21 cellular contexts compared by ENCODE assay signal in genomic region chr16:28098959-28099945, GRCh38. TPM values are rescaled to one million over a fixed set of nuclear protein-coding genes. Genes with fewer than 3 reads are reported as not detected.
DNase-seq lines count a peak whose midpoint lies in the region; ATAC-seq and TF ChIP-seq lines count a peak whose summit lies in the region.
"Had no signal": no experiment of that assay in that cellular context is flagged by ENCODE, and none has a peak within 500 bp of the region (broad histone marks: within the 10 kb centered on the region; RNA-seq: fewer than 3 reads in every experiment).

No MANE protein-coding gene starts in this region.

- H3K36me3 Mint-ChIP-seq in activated naive CD8-positive, alpha-beta T cell treated with anti-CD3 and anti-CD28 coated beads, Interleukin-2, amount 10 ng/mL, durations not matched to agents 7 days and 5 days = peaks cover 25% of the 10 kb centered on the region
- peaks cover 51% of the 10 kb centered on the region for H3K36me3 Mint-ChIP-seq in activated naive CD8-positive, alpha-beta T cell treated with anti-CD3 and anti-CD28 coated beads, Interleukin-2, amount 50 U/mL, for 24 hours (ENCODE audit: low read depth)
- H3K36me3 Mint-ChIP-seq in chondrocyte (ENCODE audit: low read depth) = peaks cover 43% of the 10 kb centered on the region

- H3K4me3 ChIP-seq in mucosa of descending colon (no peak overlapping the region), suprapubic skin (no peak overlapping the region)
- H3K4me3 ChIP-seq: BLaER1 treated with 17β-estradiol and CSF1 and Interleukin-3, amounts not matched to agents 10 nM and 100 nM; heart left ventricle; right atrium auricular region; SK-N-MC had no signal

- WGBS in suprapubic skin = 90% methylated on average over 20 of the region's 20 CpGs

- no peak overlapping the region for H3K4me3 Mint-ChIP-seq in activated naive CD8-positive, alpha-beta T cell treated with anti-CD3 and anti-CD28 coated beads, Interleukin-2, amount 10 ng/mL, durations not matched to agents 7 days and 5 days
- H3K4me3 Mint-ChIP-seq in activated naive CD8-positive, alpha-beta T cell treated with anti-CD3 and anti-CD28 coated beads, Interleukin-2, amount 50 U/mL, for 24 hours = no peak overlapping the region
- H3K4me3 Mint-ChIP-seq in chondrocyte (ENCODE audit: unreplicated experiment) = no peak overlapping the region
- H3K4me3 Mint-ChIP-seq: activated CD4-positive, alpha-beta T cell treated with anti-CD3 and anti-CD28 coated beads, Interleukin-2, amount 10 ng/mL, durations not matched to agents 7 days and 5 days had no signal

- peaks cover 2% of the 10 kb centered on the region for H3K4me1 Mint-ChIP-seq in activated naive CD8-positive, alpha-beta T cell treated with anti-CD3 and anti-CD28 coated beads, Interleukin-2, amount 10 ng/mL, durations not matched to agents 7 days and 5 days
- H3K4me1 Mint-ChIP-seq in activated naive CD8-positive, alpha-beta T cell treated with anti-CD3 and anti-CD28 coated beads, Interleukin-2, amount 50 U/mL, for 24 hours = no peaks in the 10 kb centered on the region
- H3K4me1 Mint-ChIP-seq in chondrocyte (ENCODE audit: low read depth) = no peaks in the 10 kb centered on the region
- H3K4me1 Mint-ChIP-seq: activated CD4-positive, alpha-beta T cell treated with anti-CD3 and anti-CD28 coated beads, Interleukin-2, amount 10 ng/mL, durations not matched to agents 7 days and 5 days had no signal

- H3K27me3 Mint-ChIP-seq in activated naive CD8-positive, alpha-beta T cell treated with anti-CD3 and anti-CD28 coated beads, Interleukin-2, amount 10 ng/mL, durations not matched to agents 7 days and 5 days = no peaks in the 10 kb centered on the region
- H3K27me3 Mint-ChIP-seq in activated naive CD8-positive, alpha-beta T cell treated with anti-CD3 and anti-CD28 coated beads, Interleukin-2, amount 50 U/mL, for 24 hours = no peaks in the 10 kb centered on the region
- H3K27me3 Mint-ChIP-seq in chondrocyte (ENCODE audit: low read depth) = no peaks in the 10 kb centered on the region
- H3K27me3 Mint-ChIP-seq: activated CD4-positive, alpha-beta T cell treated with anti-CD3 and anti-CD28 coated beads, Interleukin-2, amount 10 ng/mL, durations not matched to agents 7 days and 5 days had no signal

- H3K4me1 ChIP-seq in mucosa of descending colon (ENCODE audit: low read depth) (no peaks in the 10 kb centered on the region), suprapubic skin (no peaks in the 10 kb centered on the region)
- H3K4me1 ChIP-seq: BLaER1 treated with 17β-estradiol and CSF1 and Interleukin-3, amounts not matched to agents 10 nM and 100 nM; heart left ventricle; right atrium auricular region had no signal

- H3K27ac Mint-ChIP-seq in activated naive CD8-positive, alpha-beta T cell treated with anti-CD3 and anti-CD28 coated beads, Interleukin-2, amount 10 ng/mL, durations not matched to agents 7 days and 5 days = no peak overlapping the region
- no peak overlapping the region for H3K27ac Mint-ChIP-seq in activated naive CD8-positive, alpha-beta T cell treated with anti-CD3 and anti-CD28 coated beads, Interleukin-2, amount 50 U/mL, for 24 hours
- no peak overlapping the region for H3K27ac Mint-ChIP-seq in chondrocyte (ENCODE audit: unreplicated experiment)

- intact Hi-C loops in mucosa of descending colon (cut with DNase I, micrococcal nuclease) = no loop called here

- TF ChIP-seq POLR2A in suprapubic skin (IDR thresholded peaks at IDR 0.05) = no peak

- no peaks in the 10 kb centered on the region for H3K9me3 Mint-ChIP-seq in activated naive CD8-positive, alpha-beta T cell treated with anti-CD3 and anti-CD28 coated beads, Interleukin-2, amount 10 ng/mL, durations not matched to agents 7 days and 5 days
- no peaks in the 10 kb centered on the region for H3K9me3 Mint-ChIP-seq in activated naive CD8-positive, alpha-beta T cell treated with anti-CD3 and anti-CD28 coated beads, Interleukin-2, amount 50 U/mL, for 24 hours
- no peaks in the 10 kb centered on the region for H3K9me3 Mint-ChIP-seq in chondrocyte (ENCODE audit: low read depth)
- H3K9me3 Mint-ChIP-seq: activated CD4-positive, alpha-beta T cell treated with anti-CD3 and anti-CD28 coated beads, Interleukin-2, amount 10 ng/mL, durations not matched to agents 7 days and 5 days had no signal

- POLR2A ChIA-PET in activated naive CD8-positive, alpha-beta T cell treated with anti-CD3 and anti-CD28 coated beads, Interleukin-2, amount 10 ng/mL, durations not matched to agents 7 days and 5 days (lab: Charles Lee) = no interaction called here

- H3K36me3 ChIP-seq in mucosa of descending colon (ENCODE audit: low read depth) (peaks cover 17% of the 10 kb centered on the region), suprapubic skin (peaks cover 80% of the 10 kb centered on the region)

- no peak for ATAC-seq in activated naive CD8-positive, alpha-beta T cell treated with anti-CD3 and anti-CD28 coated beads, Interleukin-2, amount 10 ng/mL, durations not matched to agents 7 days and 5 days (ENCODE audit: low read depth)
- ATAC-seq in activated naive CD8-positive, alpha-beta T cell treated with anti-CD3 and anti-CD28 coated beads, Interleukin-2, amount 50 U/mL, for 24 hours = no peak
- ATAC-seq in mucosa of descending colon (peak; percentile 15), GM18511 (IDR thresholded peaks at IDR 0.05; ENCODE audit: unreplicated experiment) (no peak)

- no peaks in the 10 kb centered on the region for H3K27me3 ChIP-seq in suprapubic skin
- H3K27me3 ChIP-seq: BLaER1 treated with 17β-estradiol and CSF1 and Interleukin-3, amounts not matched to agents 10 nM and 100 nM; heart left ventricle; right atrium auricular region had no signal

- no peak for TF ChIP-seq EP300 in suprapubic skin (IDR thresholded peaks at IDR 0.05)

- DNase-seq in activated naive CD8-positive, alpha-beta T cell treated with anti-CD3 and anti-CD28 coated beads, Interleukin-2, amount 10 ng/mL, durations not matched to agents 7 days and 5 days = peak; percentile 23
- DNase-seq in activated naive CD8-positive, alpha-beta T cell treated with anti-CD3 and anti-CD28 coated beads, Interleukin-2, amount 50 U/mL, for 24 hours = no peak
- peak; percentile 84 for DNase-seq in chondrocyte (ENCODE audit: low spot score)
- peak in 2 of 3 donors; percentile 11 to 36 for DNase-seq in mucosa of descending colon
- peak; percentile 43 to 56 for DNase-seq in suprapubic skin (ENCODE audit: low spot score in 2 of 2)
- no peak for DNase-seq in DMS79 treated with DMSO at 0.1 percent for 48 hours (lab: John Stamatoyannopoulos, UW)
- DNase-seq in SIG-M5 treated with dmso at 0.1 percent for 504 hours (lab: John Stamatoyannopoulos, UW; ENCODE audit: unreplicated experiment) = no peak
- DNase-seq: activated CD4-positive, alpha-beta T cell treated with anti-CD3 and anti-CD28 coated beads, Interleukin-2, amount 10 ng/mL, durations not matched to agents 7 days and 5 days; dermis blood vessel endothelial cell; MV-4-11; NCI-H1694; RPMI8226; stimulated activated CD4-positive, alpha-beta T cell treated with anti-CD3 and anti-CD28 coated beads, Interleukin-15, amount 100 ng/mL, for 24 hours had no signal

- TF ChIP-seq CTCF in chondrocyte (IDR thresholded peaks at IDR 0.05) (no peak), mucosa of descending colon (IDR thresholded peaks at IDR 0.05) (no peak), suprapubic skin (IDR thresholded peaks at IDR 0.05) (no peak)

- H3K27ac ChIP-seq in suprapubic skin = no peak overlapping the region
- H3K27ac ChIP-seq: BLaER1 treated with 17β-estradiol and CSF1 and Interleukin-3, amounts not matched to agents 10 nM and 100 nM; heart left ventricle; KMS-11; right atrium auricular region; SK-N-MC; VCaP had no signal

- no peaks in the 10 kb centered on the region for H3K9me3 ChIP-seq in mucosa of descending colon
- no peaks in the 10 kb centered on the region for H3K9me3 ChIP-seq in suprapubic skin
- H3K9me3 ChIP-seq: BLaER1 treated with 17β-estradiol and CSF1 and Interleukin-3, amounts not matched to agents 10 nM and 100 nM; heart left ventricle; right atrium auricular region had no signal

RNA-seq across cellular contexts. Expression of gene GSG1L, which starts 35.7 kb away (rescaled TPM):
- total RNA-seq in activated naive CD8-positive, alpha-beta T cell treated with anti-CD3 and anti-CD28 coated beads, Interleukin-2, amount 10 ng/mL, durations not matched to agents 7 days and 5 days = not detected
- 0.23 TPM in 1 of 3 replicates, not detected in the others for total RNA-seq in chondrocyte
- 1 to 10 TPM in 1 of 3 donors, under 1 TPM in 1, not detected in 1; 0.46 to 1.2 TPM for total RNA-seq in mucosa of descending colon
- 1 to 10 TPM in 1 of 4 donors, under 1 TPM in 1, not detected in 2; 0.64 to 1.7 TPM for total RNA-seq in suprapubic skin
- total RNA-seq: activated CD4-positive, alpha-beta T cell treated with anti-CD3 and anti-CD28 coated beads, Interleukin-2, amount 10 ng/mL, durations not matched to agents 7 days and 5 days; dermis blood vessel endothelial cell; mucosa of gallbladder had no signal

Comparison
In these comparisons a context has a peak if more than half of its experiments do, and no peak if none do; other contexts are left out.
1. DNase-seq: peak in activated naive CD8-positive, alpha-beta T cell treated with anti-CD3 and anti-CD28 coated beads, Interleukin-2, amount 10 ng/mL, durations not matched to agents 7 days and 5 days (single experiment), chondrocyte (single experiment), mucosa of descending colon (2 of 3) and suprapubic skin (2 of 2); none in activated naive CD8-positive, alpha-beta T cell treated with anti-CD3 and anti-CD28 coated beads, Interleukin-2, amount 50 U/mL, for 24 hours (single experiment), DMS79 treated with DMSO at 0.1 percent for 48 hours (single experiment) and SIG-M5 treated with dmso at 0.1 percent for 504 hours (single experiment).